8 cellular contexts compared by ENCODE assay signal in the genomic region with DNA sequence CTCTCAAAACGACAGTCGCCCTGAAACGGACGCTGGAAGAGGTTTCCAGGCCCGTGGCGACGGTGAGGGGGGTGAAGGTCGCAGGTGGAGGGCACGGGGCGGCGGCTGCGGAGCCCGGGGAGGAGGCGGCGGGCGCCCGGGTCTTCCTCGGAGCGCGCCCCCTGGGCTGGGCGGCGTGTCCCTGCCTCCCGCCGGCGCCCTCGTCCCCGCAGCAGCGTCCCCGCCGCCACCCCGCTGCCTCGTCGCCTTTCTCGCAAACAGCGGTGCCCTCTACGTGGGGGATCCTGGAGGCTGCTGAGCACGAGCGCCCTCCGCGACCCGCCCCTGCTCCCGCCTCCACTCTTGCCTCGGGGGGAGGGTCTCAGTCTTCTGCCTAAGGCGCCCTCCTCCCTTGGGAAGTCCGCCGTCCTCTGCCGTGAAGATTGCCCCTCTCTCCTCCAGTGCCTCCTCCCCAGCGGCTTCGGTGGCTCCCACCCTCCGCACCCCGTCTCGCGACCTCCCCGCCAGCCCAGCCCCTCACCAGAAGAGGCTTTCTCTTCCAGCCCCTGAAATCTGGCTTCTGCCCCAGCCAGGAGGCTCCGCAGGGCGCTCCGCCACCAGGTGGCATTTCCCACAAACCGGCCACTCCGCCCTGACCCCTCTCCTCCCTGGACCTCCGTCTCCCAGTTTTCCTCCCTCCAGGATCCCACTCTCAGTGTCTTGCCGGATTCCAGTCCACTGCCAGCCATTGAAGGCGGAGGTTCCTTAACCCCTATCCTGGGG.
DNase-seq lines count a peak whose midpoint lies in the region; ATAC-seq, FAIRE-seq and TF ChIP-seq lines count a peak whose summit lies in the region.

No MANE protein-coding gene starts in this region.

- WGBS in esophagus squamous epithelium, 2 donors, result 36 to 39% methylated on average over 17 to 40 of the region's 62 CpGs

- H3K27me3 ChIP-seq in esophagus squamous epithelium (no peaks in the 10 kb centered on the region), osteoblast (ENCODE audit: insufficient read depth, low read length) (no peaks in the 10 kb centered on the region)

- H3K4me2 ChIP-seq in osteoblast (ENCODE audit: insufficient read depth, low read length), result peak overlapping the region; percentile 69

- TF ChIP-seq POLR2A in esophagus squamous epithelium (IDR thresholded peaks at IDR 0.05) (no peak), H54 (IDR thresholded peaks at IDR 0.05; ENCODE audit: low read depth, low read length) (no peak)

- intact Hi-C loops in esophagus squamous epithelium (cut with DNase I), result no loop called here

- peaks cover 0 to 8% (median 7%) of the 10 kb centered on the region in 3 donors for H3K36me3 ChIP-seq in esophagus squamous epithelium
- H3K36me3 ChIP-seq in osteoblast (ENCODE audit: insufficient read depth, low read length), result no peaks in the 10 kb centered on the region

- H4K20me1 ChIP-seq in osteoblast (ENCODE audit: insufficient read depth, low read length), result no peaks in the 10 kb centered on the region

- peak overlapping the region; percentile 7 for H2AFZ ChIP-seq in osteoblast (ENCODE audit: low read length)

- H3K4me1 ChIP-seq in esophagus squamous epithelium (peaks cover 5 to 20% (median 7%) of the 10 kb centered on the region in 3 donors), osteoblast (ENCODE audit: insufficient read depth, low read length) (peaks cover 13% of the 10 kb centered on the region)

- peak; percentile 78 for TF ChIP-seq CTCF in VCaP (conservative IDR thresholded peaks at IDR 0.05)
- no peak for TF ChIP-seq CTCF in esophagus squamous epithelium (IDR thresholded peaks at IDR 0.05)
- TF ChIP-seq CTCF in osteoblast (IDR thresholded peaks at IDR 0.05; ENCODE audit: extremely low read depth, low read depth, low read length), result peak; percentile 8

- ATAC-seq in GM21360 (IDR thresholded peaks at IDR 0.05; ENCODE audit: unreplicated experiment) (no peak), GM21529 (IDR thresholded peaks at IDR 0.05; ENCODE audit: unreplicated experiment) (no peak)

- no peaks in the 10 kb centered on the region for H3K9me3 ChIP-seq in esophagus squamous epithelium
- no peaks in the 10 kb centered on the region for H3K9me3 ChIP-seq in osteoblast (ENCODE audit: low read depth, low read length)

- FAIRE-seq in H54 (lab: Jason Lieb, UNC), result no peak

- peak overlapping the region; percentile 10 to 62 (median 34) for H3K4me3 ChIP-seq in esophagus squamous epithelium
- H3K4me3 ChIP-seq in osteoblast (ENCODE audit: insufficient read depth, low read length), result peak overlapping the region; percentile 57

- H3K27ac ChIP-seq in VCaP (peak overlapping the region; percentile 63; the same call in 1 of the 2 replicates), esophagus squamous epithelium (no peak overlapping the region), osteoblast (ENCODE audit: low read depth, low read length) (no peak overlapping the region)

- peak; percentile 83 for DNase-seq in DMS 273 (lab: John Stamatoyannopoulos, UW; ENCODE audit: unreplicated experiment)
- DNase-seq in esophagus squamous epithelium (lab: John Stamatoyannopoulos, UW), result no peak
- DNase-seq in osteoblast (ENCODE audit: insufficient read length, low spot score, missing footprints), result no peak
- no peak for DNase-seq in GM03348 (ENCODE audit: low spot score)
- no peak for DNase-seq in H54 (ENCODE audit: insufficient read length, low spot score)

- no peaks in the 10 kb centered on the region for H3K79me2 ChIP-seq in osteoblast (ENCODE audit: insufficient read depth, low read length)

Comparison
In these comparisons a context has a peak if more than half of its experiments do, and no peak if none do; other contexts are left out.
1. CTCF ChIP-seq: peak in VCaP (single experiment) and osteoblast (single experiment); none in esophagus squamous epithelium (0 of 6).